In the genomic region with DNA sequence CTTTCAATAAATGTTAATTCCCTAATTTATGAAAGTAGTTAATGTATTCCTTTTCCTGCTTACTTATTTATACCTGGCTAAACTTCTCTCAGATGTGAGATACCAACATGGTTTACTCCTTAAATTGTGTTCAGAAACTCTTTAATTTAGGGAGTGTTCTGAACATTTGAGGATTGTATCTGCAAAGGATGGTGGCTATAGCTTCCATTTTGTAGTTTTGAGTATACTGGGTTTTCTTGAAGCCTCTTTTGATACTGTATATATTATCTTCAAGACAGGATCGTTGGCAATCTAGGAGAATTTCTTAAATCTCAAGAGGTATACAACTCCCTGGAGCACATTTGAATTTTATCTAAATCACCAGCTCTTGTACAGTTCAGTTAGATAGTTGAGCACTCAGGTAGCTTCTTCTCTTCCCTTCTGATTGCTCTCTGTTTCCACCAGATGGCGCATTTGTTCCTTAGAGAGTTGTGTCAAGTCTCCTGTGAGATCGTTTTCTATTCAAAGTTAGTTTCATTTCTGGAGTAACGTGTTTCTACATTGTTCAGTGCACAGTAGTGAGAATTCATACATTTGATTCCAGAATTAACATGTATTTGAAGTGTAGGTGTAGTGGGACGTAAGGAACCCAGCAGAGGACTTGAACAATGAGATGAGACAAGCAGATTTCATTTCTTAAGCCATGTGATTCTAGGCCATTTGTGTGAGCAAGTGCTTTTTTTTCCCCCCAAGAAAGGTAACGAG, we compare ENCODE assay signal across 8 cellular contexts.
DNase-seq lines count a peak whose midpoint lies in the region; ATAC-seq and TF ChIP-seq lines count a peak whose summit lies in the region.
"Not testable (repeated sequence)": the region's sequence is repeated elsewhere in the genome, so short reads cannot be mapped to it uniquely, and the experiment has no call there.

No MANE protein-coding gene starts in this region.

- H3K4me1 Mint-ChIP-seq in activated CD4-positive, alpha-beta T cell treated with anti-CD3 and anti-CD28 coated beads, Interleukin-2, amount 10 ng/mL, durations not matched to agents 24 days and 14 days, result not testable (repeated sequence)

- H3K27me3 ChIP-seq in liver (ENCODE audit: control insufficient read depth in 4 of 4, insufficient read depth in 4 of 4, low read length in 3 of 4), result not testable (repeated sequence)

- intact Hi-C loops in activated CD4-positive, alpha-beta T cell treated with anti-CD3 and anti-CD28 coated beads, Interleukin-2, amount 10 ng/mL, durations not matched to agents 24 days and 14 days (cut with micrococcal nuclease), result loop anchor here (2.0 kb wide), 1 partner anchor 274 kb away; no protein-coding TSS in a partner anchor

- not testable (repeated sequence) for H3K36me3 ChIP-seq in liver (ENCODE audit: control insufficient read depth in 4 of 4, insufficient read depth in 3 of 4, low read depth in 1 of 4, low read length in 3 of 4)

- DNase-seq in DMS114 treated with DMSO at 0.1 percent for 48 hours (lab: John Stamatoyannopoulos, UW; ENCODE audit: unreplicated experiment), result peak; percentile 37
- peak; percentile 65 for DNase-seq in HT-29 (ENCODE audit: low spot score)
- peak; percentile 24 for DNase-seq in NCI-H774 (lab: John Stamatoyannopoulos, UW)
- peak; percentile 87 for DNase-seq in activated CD4-positive, alpha-beta T cell treated with anti-CD3 and anti-CD28 coated beads, Interleukin-2, amount 10 ng/mL, durations not matched to agents 24 days and 14 days
- DNase-seq in effector CD4-positive, alpha-beta T cell, result peak; percentile 27
- DNase-seq in stimulated activated CD8-positive, alpha-beta memory T cell treated with anti-CD3 and anti-CD28 coated beads, Interleukin-4, amount 100 ng/mL, for 4 hours (ENCODE audit: low read depth in 2 of 2, low spot score in 1 of 2), result peak; percentile 1 to 11

- not testable (repeated sequence) for H3K9me3 ChIP-seq in liver (ENCODE audit: control insufficient read depth in 4 of 4, low read length in 3 of 4)

- TF ChIP-seq RAD21 in liver (IDR thresholded peaks at IDR 0.05), result peak; percentile 58 to 60

- H3K27me3 Mint-ChIP-seq in activated CD4-positive, alpha-beta T cell treated with anti-CD3 and anti-CD28 coated beads, Interleukin-2, amount 10 ng/mL, durations not matched to agents 24 days and 14 days, result not testable (repeated sequence)

- not testable (repeated sequence) for H3K4me1 ChIP-seq in liver (ENCODE audit: control insufficient read depth in 4 of 4, insufficient read depth in 4 of 4, low read length in 3 of 4)

- H3K9me3 Mint-ChIP-seq in activated CD4-positive, alpha-beta T cell treated with anti-CD3 and anti-CD28 coated beads, Interleukin-2, amount 10 ng/mL, durations not matched to agents 24 days and 14 days, result not testable (repeated sequence)

- WGBS in liver, result 15% methylated on average over 6 of the region's 6 CpGs

- not testable (repeated sequence) for H3K27ac ChIP-seq in liver (ENCODE audit: low read depth in 1 of 2, low read length in 2 of 2)

- not testable (repeated sequence) for H3K36me3 Mint-ChIP-seq in activated CD4-positive, alpha-beta T cell treated with anti-CD3 and anti-CD28 coated beads, Interleukin-2, amount 10 ng/mL, durations not matched to agents 24 days and 14 days (ENCODE audit: low read depth)

- TF ChIP-seq CTCF in liver (IDR thresholded peaks at IDR 0.05; ENCODE audit: low read depth, low read length, missing input control), result peak; percentile 16

- H3K9ac ChIP-seq in liver (ENCODE audit: low read depth in 1 of 2, low read length in 2 of 2), result peak overlapping the region in 1 of 2 donors; percentile 47

- peak; percentile 83 for ATAC-seq in GM21390 (IDR thresholded peaks at IDR 0.05; ENCODE audit: unreplicated experiment)

- not testable (repeated sequence) for H3K4me3 ChIP-seq in liver (ENCODE audit: low read depth in 1 of 3, low read length in 3 of 3)

- peak overlapping the region; percentile 80 for H3K4me3 Mint-ChIP-seq in activated CD4-positive, alpha-beta T cell treated with anti-CD3 and anti-CD28 coated beads, Interleukin-2, amount 10 ng/mL, durations not matched to agents 24 days and 14 days

- peak overlapping the region; percentile 89 for H3K27ac Mint-ChIP-seq in activated CD4-positive, alpha-beta T cell treated with anti-CD3 and anti-CD28 coated beads, Interleukin-2, amount 10 ng/mL, durations not matched to agents 24 days and 14 days

Comparison
In these comparisons a context has a peak if more than half of its experiments do, and no peak if none do; other contexts are left out.
1. DNase-seq: peak in every context shown above with its lines; median percentile 87 in activated CD4-positive, alpha-beta T cell treated with anti-CD3 and anti-CD28 coated beads, Interleukin-2, amount 10 ng/mL, durations not matched to agents 24 days and 14 days; 65 in HT-29; 37 in DMS114 treated with DMSO at 0.1 percent for 48 hours; 27 in effector CD4-positive, alpha-beta T cell; 24 in NCI-H774; 6 in stimulated activated CD8-positive, alpha-beta memory T cell treated with anti-CD3 and anti-CD28 coated beads, Interleukin-4, amount 100 ng/mL, for 4 hours.